1 cellular context compared by ENCODE assay signal in genomic region chr1:246001142-246001812, GRCh38.
TF ChIP-seq lines count a peak whose summit lies in the region.

No MANE protein-coding gene starts in this region.

TF ChIP-seq in SK-N-SH, 30 proteins besides CTCF, POLR2A, EP300 and RAD21 (continued from another document):
- TF ChIP-seq ZBTB33 (IDR thresholded peaks at IDR 0.05; ENCODE audit: borderline replicate concordance, low read depth) (0 out of 2 replicates have a peak, but pooled peaks have one; percentile 34), TCF12 (IDR thresholded peaks at IDR 0.05) (peak; percentile 96), PBX3 (IDR thresholded peaks at IDR 0.05) (peak; percentile 84), FOXJ3 (CRISPR knock-in tag; IDR thresholded peaks at IDR 0.05) (no peak), MXI1 (IDR thresholded peaks at IDR 0.05; ENCODE audit: low read depth, low read length) (no peak)
- TF ChIP-seq, protein P1, sequence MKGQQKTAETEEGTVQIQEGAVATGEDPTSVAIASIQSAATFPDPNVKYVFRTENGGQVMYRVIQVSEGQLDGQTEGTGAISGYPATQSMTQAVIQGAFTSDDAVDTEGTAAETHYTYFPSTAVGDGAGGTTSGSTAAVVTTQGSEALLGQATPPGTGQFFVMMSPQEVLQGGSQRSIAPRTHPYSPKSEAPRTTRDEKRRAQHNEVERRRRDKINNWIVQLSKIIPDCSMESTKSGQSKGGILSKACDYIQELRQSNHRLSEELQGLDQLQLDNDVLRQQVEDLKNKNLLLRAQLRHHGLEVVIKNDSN (IDR thresholded peaks at IDR 0.05; ENCODE audit: borderline replicate concordance, low read depth): no peak
- TF ChIP-seq, protein P2, sequence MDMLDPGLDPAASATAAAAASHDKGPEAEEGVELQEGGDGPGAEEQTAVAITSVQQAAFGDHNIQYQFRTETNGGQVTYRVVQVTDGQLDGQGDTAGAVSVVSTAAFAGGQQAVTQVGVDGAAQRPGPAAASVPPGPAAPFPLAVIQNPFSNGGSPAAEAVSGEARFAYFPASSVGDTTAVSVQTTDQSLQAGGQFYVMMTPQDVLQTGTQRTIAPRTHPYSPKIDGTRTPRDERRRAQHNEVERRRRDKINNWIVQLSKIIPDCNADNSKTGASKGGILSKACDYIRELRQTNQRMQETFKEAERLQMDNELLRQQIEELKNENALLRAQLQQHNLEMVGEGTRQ (IDR thresholded peaks at IDR 0.05; ENCODE audit: borderline replicate concordance, low read depth, low read length): no peak
TF ChIP-seq in SK-N-SH: peak in this region for 12.
